ENCODE assay signal across 31 cellular contexts in genomic region chr20:31632503-31633338, GRCh38. TPM values are rescaled to one million over a fixed set of nuclear protein-coding genes. Genes with fewer than 3 reads are reported as not detected.
"Had no signal": no experiment of that assay in that cellular context is flagged by ENCODE, and none has a peak within 500 bp of the region (broad histone marks: within the 10 kb centered on the region; RNA-seq: fewer than 3 reads in every experiment).

No MANE protein-coding gene starts in this region.

- H2AFZ ChIP-seq: parathyroid adenoma had no signal

- H3K27me3 ChIP-seq: body of pancreas, colonic mucosa, uterus had no signal

- H3K4me2 ChIP-seq: smooth muscle cell had no signal

- H3K27me3 Mint-ChIP-seq: activated CD8-positive, alpha-beta T cell treated with anti-CD3 and anti-CD28 coated beads for 36 hours had no signal

- H3K4me1 Mint-ChIP-seq: activated CD4-positive, alpha-beta T cell treated with anti-CD3 and anti-CD28 coated beads, Interleukin-2, amount 10 ng/mL, durations not matched to agents 7 days and 5 days; nephron had no signal

- H3K4me3 Mint-ChIP-seq: activated CD4-positive, alpha-beta T cell treated with anti-CD3 and anti-CD28 coated beads, Interleukin-2, amount 10 ng/mL, durations not matched to agents 7 days and 5 days; activated CD8-positive, alpha-beta T cell treated with anti-CD3 and anti-CD28 coated beads for 36 hours; activated T-cell treated with anti-CD3 and anti-CD28 coated beads, Interleukin-2, amount 50 U/mL, for 4 hours; nephron; T-helper 1 cell treated with Interleukin-12 subunit alpha and Interleukin-12 subunit beta and Interleukin-4 antibody, amounts not matched to agents 30 μg/mL and 1 μg/mL, for 36 hours had no signal

- H3K36me3 ChIP-seq: colonic mucosa, heart right ventricle, left lung, tibial nerve, uterus had no signal

- H3K4me1 ChIP-seq: body of pancreas, colonic mucosa, foreskin keratinocyte, parathyroid adenoma, psoas muscle, tibial nerve, uterus had no signal

- H3K27ac ChIP-seq: body of pancreas, colonic mucosa, foreskin keratinocyte, left lung, parathyroid adenoma, psoas muscle, tibial nerve, uterus had no signal

- ATAC-seq: activated CD8-positive, alpha-beta T cell treated with anti-CD3 and anti-CD28 coated beads for 36 hours; activated naive CD4-positive, alpha-beta T cell treated with anti-CD3 and anti-CD28 coated beads, Interleukin-2, amount 50 U/mL, for 72 hours; activated T-cell treated with anti-CD3 and anti-CD28 coated beads, Interleukin-2, amount 50 U/mL, for 4 hours; body of pancreas; foreskin keratinocyte; psoas muscle had no signal

- H3K9ac ChIP-seq: parathyroid adenoma had no signal

- DNase-seq: activated CD4-positive, alpha-beta T cell treated with anti-CD3 and anti-CD28 coated beads for 1 hour; activated CD4-positive, alpha-beta T cell treated with anti-CD3 and anti-CD28 coated beads, Interleukin-2, amount 10 ng/mL, durations not matched to agents 7 days and 5 days; activated CD8-positive, alpha-beta T cell treated with anti-CD3 and anti-CD28 coated beads for 36 hours; activated naive CD4-positive, alpha-beta T cell; activated T-cell treated with anti-CD3 and anti-CD28 coated beads, Interleukin-2, amount 50 U/mL, for 4 hours; anterior cingulate cortex; body of pancreas; cerebellar nuclear complex; colonic mucosa; effector memory CD4-positive, alpha-beta T cell; erythroblast; foreskin keratinocyte; mammary epithelial cell; nucleus accumbens; psoas muscle; stimulated activated CD4-positive, alpha-beta T cell treated with anti-CD3 and anti-CD28 coated beads, Interleukin-1b, Interleukin-23, amount 100 ng/mL, for 48 hours; stimulated activated naive CD4-positive, alpha-beta T cell treated with Interleukin-2 at 50 U/mL for 16 hours; SW 1271; T1000; uterus had no signal

- H3K36me3 Mint-ChIP-seq: activated naive CD4-positive, alpha-beta T cell treated with anti-CD3 and anti-CD28 coated beads, Interleukin-2, amount 50 U/mL, for 72 hours had no signal

- H3K79me2 ChIP-seq: parathyroid adenoma had no signal

- H3K4me3 ChIP-seq: body of pancreas, colonic mucosa, heart right ventricle, left lung, psoas muscle, smooth muscle cell, tibial nerve, uterus had no signal

- H3K27ac Mint-ChIP-seq: activated CD4-positive, alpha-beta T cell treated with anti-CD3 and anti-CD28 coated beads, Interleukin-2, amount 10 ng/mL, durations not matched to agents 7 days and 5 days; activated CD8-positive, alpha-beta T cell treated with anti-CD3 and anti-CD28 coated beads for 36 hours; activated T-helper 2 cell treated with anti-CD3 and anti-CD28 coated beads, Interferon-gamma antibody, Interleukin-2, Interleukin-4, amounts not matched to agents 10 μg/mL and 5 μg/mL and 100 μg/mL, durations not matched to agents 14 hours and 24 hours and 36 hours; nephron; T-helper 1 cell treated with Interleukin-12 subunit alpha and Interleukin-12 subunit beta and Interleukin-4 antibody, amounts not matched to agents 30 μg/mL and 1 μg/mL, for 36 hours had no signal

- H3K9me3 Mint-ChIP-seq: activated CD4-positive, alpha-beta T cell treated with anti-CD3 and anti-CD28 coated beads, Interleukin-2, amount 10 ng/mL, durations not matched to agents 7 days and 5 days; activated CD8-positive, alpha-beta T cell treated with anti-CD3 and anti-CD28 coated beads for 36 hours; activated naive CD4-positive, alpha-beta T cell treated with anti-CD3 and anti-CD28 coated beads, Interleukin-2, amount 50 U/mL, for 72 hours; activated T-cell treated with anti-CD3 and anti-CD28 coated beads, Interleukin-2, amount 50 U/mL, for 4 hours; nephron; T-helper 1 cell treated with Interleukin-12 subunit alpha and Interleukin-12 subunit beta and Interleukin-4 antibody, amounts not matched to agents 30 μg/mL and 1 μg/mL, for 36 hours had no signal

- H3K9me3 ChIP-seq: body of pancreas, colonic mucosa, heart right ventricle, left lung, psoas muscle, tibial nerve, uterus had no signal

RNA-seq across cellular contexts. Expression of gene COX4I2, which starts 5.0 kb away (rescaled TPM):
- total RNA-seq: activated CD4-positive, alpha-beta T cell treated with anti-CD3 and anti-CD28 coated beads, Interleukin-2, amount 10 ng/mL, durations not matched to agents 7 days and 5 days; activated CD8-positive, alpha-beta T cell treated with anti-CD3 and anti-CD28 coated beads for 36 hours; activated naive CD4-positive, alpha-beta T cell treated with anti-CD3 and anti-CD28 coated beads, Interleukin-2, amount 50 U/mL, for 72 hours; activated T-cell treated with anti-CD3 and anti-CD28 coated beads, Interleukin-2, amount 50 U/mL, for 4 hours; activated T-helper 2 cell treated with anti-CD3 and anti-CD28 coated beads, Interferon-gamma antibody, Interleukin-2, Interleukin-4, amounts not matched to agents 10 μg/mL and 5 μg/mL and 100 μg/mL, durations not matched to agents 14 hours and 24 hours and 36 hours; body of pancreas; dermis microvascular lymphatic vessel endothelial cell; foreskin keratinocyte; mammary epithelial cell; smooth muscle cell; temporal lobe had no signal
- polyA plus RNA-seq: foreskin keratinocyte, mammary epithelial cell had no signal
